Comparison of ENCODE assay signal across 7 cellular contexts in the genomic region with DNA sequence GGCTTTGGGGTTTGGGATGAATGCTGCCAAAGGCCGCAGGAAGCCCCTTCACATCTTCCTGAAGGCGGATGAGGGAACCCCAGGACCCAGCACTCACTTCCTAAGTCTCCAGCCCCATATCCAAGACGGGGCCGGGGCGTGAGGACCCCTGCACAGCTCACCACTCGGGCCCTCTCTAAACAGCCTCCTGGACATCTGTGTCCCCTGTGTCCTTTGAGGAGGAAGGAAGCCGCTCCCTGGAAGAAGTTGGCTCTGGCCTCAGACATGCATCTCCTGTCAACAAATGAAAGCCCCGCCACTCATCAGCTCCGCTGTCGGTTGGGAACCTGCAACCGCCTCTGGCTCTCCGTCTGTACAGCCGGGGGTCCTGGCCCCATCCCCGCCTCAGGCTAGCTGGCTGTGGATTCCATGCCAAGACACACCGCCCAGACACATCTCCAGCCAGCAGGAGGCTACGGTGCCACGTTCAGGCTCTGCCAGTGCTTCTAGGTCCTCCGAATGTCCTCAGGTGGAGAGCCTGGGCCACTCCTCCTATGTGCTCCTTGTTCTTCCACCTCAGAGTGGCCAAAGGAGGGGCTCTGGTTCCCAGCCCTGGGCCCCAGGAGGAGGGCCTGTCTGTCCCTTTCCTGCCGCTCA.
A peak's percentile ranks its signal among the peaks of the same experiment; 100 is the strongest.
DNase-seq lines count a peak whose midpoint lies in the region; ATAC-seq and TF ChIP-seq lines count a peak whose summit lies in the region.

No MANE protein-coding gene starts in this region.

- intact Hi-C loops in activated T-helper 2 cell treated with anti-CD3 and anti-CD28 coated beads, Interferon-gamma antibody, Interleukin-2, Interleukin-4, amounts not matched to agents 10 μg/mL and 5 μg/mL and 100 μg/mL, durations not matched to agents 14 hours and 24 hours and 36 hours (cut with micrococcal nuclease) = loop anchor here (2.0 to 5.0 kb wide), 4 partner anchors 53 to 277 kb away; a partner anchor contains a TSS

- peak; percentile 5 for ATAC-seq in stimulated activated naive CD8-positive, alpha-beta T cell treated with anti-CD3 and anti-CD28 coated beads, Interleukin-15, amount 100 ng/mL, for 72 hours

- H3K36me3 ChIP-seq in KOPT-K1 (ENCODE audit: insufficient read depth, low read length) (no peaks in the 10 kb centered on the region), right atrium auricular region (no peaks in the 10 kb centered on the region)

- H3K27me3 Mint-ChIP-seq in activated T-helper 2 cell treated with anti-CD3 and anti-CD28 coated beads, Interferon-gamma antibody, Interleukin-2, Interleukin-4, amounts not matched to agents 10 μg/mL and 5 μg/mL and 100 μg/mL, durations not matched to agents 14 hours and 24 hours and 36 hours (ENCODE audit: low read depth) = no peaks in the 10 kb centered on the region
- H3K27me3 Mint-ChIP-seq in stimulated activated naive CD8-positive, alpha-beta T cell treated with anti-CD3 and anti-CD28 coated beads, Interleukin-15, amount 100 ng/mL, for 72 hours = no peaks in the 10 kb centered on the region

- H3K9me3 ChIP-seq in KOPT-K1 (ENCODE audit: insufficient read depth, low read length, poor library complexity, severe bottlenecking) = no peaks in the 10 kb centered on the region
- no peaks in the 10 kb centered on the region for H3K9me3 ChIP-seq in right atrium auricular region

- peaks cover 3% of the 10 kb centered on the region for H3K36me3 Mint-ChIP-seq in activated T-helper 2 cell treated with anti-CD3 and anti-CD28 coated beads, Interferon-gamma antibody, Interleukin-2, Interleukin-4, amounts not matched to agents 10 μg/mL and 5 μg/mL and 100 μg/mL, durations not matched to agents 14 hours and 24 hours and 36 hours (ENCODE audit: low read depth)

- no peaks in the 10 kb centered on the region for H3K9me3 Mint-ChIP-seq in activated T-helper 2 cell treated with anti-CD3 and anti-CD28 coated beads, Interferon-gamma antibody, Interleukin-2, Interleukin-4, amounts not matched to agents 10 μg/mL and 5 μg/mL and 100 μg/mL, durations not matched to agents 14 hours and 24 hours and 36 hours
- no peaks in the 10 kb centered on the region for H3K9me3 Mint-ChIP-seq in stimulated activated naive CD8-positive, alpha-beta T cell treated with anti-CD3 and anti-CD28 coated beads, Interleukin-15, amount 100 ng/mL, for 72 hours

- H3K4me1 ChIP-seq in right atrium auricular region = peaks cover 0 to 36% of the 10 kb centered on the region in 2 donors

- peaks cover 33% of the 10 kb centered on the region for H3K4me1 Mint-ChIP-seq in activated T-helper 2 cell treated with anti-CD3 and anti-CD28 coated beads, Interferon-gamma antibody, Interleukin-2, Interleukin-4, amounts not matched to agents 10 μg/mL and 5 μg/mL and 100 μg/mL, durations not matched to agents 14 hours and 24 hours and 36 hours (ENCODE audit: low read depth)
- H3K4me1 Mint-ChIP-seq in stimulated activated naive CD8-positive, alpha-beta T cell treated with anti-CD3 and anti-CD28 coated beads, Interleukin-15, amount 100 ng/mL, for 72 hours = peaks cover 76% of the 10 kb centered on the region

- no peaks in the 10 kb centered on the region for H3K27me3 ChIP-seq in right atrium auricular region

- H3K27ac ChIP-seq in KOPT-K1 (ENCODE audit: low read depth, low read length, poor library complexity, severe bottlenecking) (peak overlapping the region; percentile 49), right atrium auricular region (peak overlapping the region; percentile 76 to 84)

- peak overlapping the region; percentile 64 for H3K27ac Mint-ChIP-seq in activated T-helper 2 cell treated with anti-CD3 and anti-CD28 coated beads, Interferon-gamma antibody, Interleukin-2, Interleukin-4, amounts not matched to agents 10 μg/mL and 5 μg/mL and 100 μg/mL, durations not matched to agents 14 hours and 24 hours and 36 hours
- H3K27ac Mint-ChIP-seq in stimulated activated naive CD8-positive, alpha-beta T cell treated with anti-CD3 and anti-CD28 coated beads, Interleukin-15, amount 100 ng/mL, for 72 hours = peak overlapping the region; percentile 74 to 97

- H3K4me3 ChIP-seq in right atrium auricular region = no peak overlapping the region

- no peak overlapping the region for H3K4me3 Mint-ChIP-seq in activated T-helper 2 cell treated with anti-CD3 and anti-CD28 coated beads, Interferon-gamma antibody, Interleukin-2, Interleukin-4, amounts not matched to agents 10 μg/mL and 5 μg/mL and 100 μg/mL, durations not matched to agents 14 hours and 24 hours and 36 hours (ENCODE audit: low read depth)
- peak overlapping the region in 1 of 2 donors; percentile 62 for H3K4me3 Mint-ChIP-seq in stimulated activated naive CD8-positive, alpha-beta T cell treated with anti-CD3 and anti-CD28 coated beads, Interleukin-15, amount 100 ng/mL, for 72 hours

- peak in 1 of 2 donors; percentile 48 for TF ChIP-seq CTCF in right atrium auricular region (IDR thresholded peaks at IDR 0.05)

- DNase-seq in activated T-helper 2 cell treated with anti-CD3 and anti-CD28 coated beads, Interferon-gamma antibody, Interleukin-2, Interleukin-4, amounts not matched to agents 10 μg/mL and 5 μg/mL and 100 μg/mL, durations not matched to agents 14 hours and 24 hours and 36 hours (ENCODE audit: low spot score) = no peak
- DNase-seq in right atrium auricular region (ENCODE audit: low spot score) (no peak), NCI-H82 (lab: John Stamatoyannopoulos, UW) (no peak), DMS79 treated with DMSO at 0.1 percent for 48 hours (lab: John Stamatoyannopoulos, UW) (no peak), NCI-H1417 (lab: John Stamatoyannopoulos, UW) (no peak)
- DNase-seq in stimulated activated naive CD8-positive, alpha-beta T cell treated with anti-CD3 and anti-CD28 coated beads, Interleukin-15, amount 100 ng/mL, for 72 hours = no peak
